ENCODE assay signal across 12 cellular contexts in genomic region chr9:89437772-89438171, GRCh38.
DNase-seq lines count a peak whose midpoint lies in the region; ATAC-seq and TF ChIP-seq lines count a peak whose summit lies in the region.
"Had no signal": no experiment of that assay in that cellular context is flagged by ENCODE, and none has a peak within 500 bp of the region (broad histone marks: within the 10 kb centered on the region; RNA-seq: fewer than 3 reads in every experiment).

No MANE protein-coding gene starts in this region.

- DNase-seq in activated T-cell treated with anti-CD3 and anti-CD28 coated beads, Interleukin-2, amount 50 U/mL, for 24 hours: no peak
- DNase-seq in activated T-cell treated with anti-CD3 and anti-CD28 coated beads for 4 hours (no peak), activated B cell treated with CpG ODN at 0.5 μM for 24 hours (no peak), cerebellum (ENCODE audit: low spot score) (no peak)
- no peak for DNase-seq in stimulated activated CD4-positive, alpha-beta T cell treated with anti-CD3 and anti-CD28 coated beads, Interleukin-2, amount 100 ng/mL, for 48 hours
- DNase-seq: cortex of kidney, GOT3, SJCRH30, uterus had no signal

- H3K27ac Mint-ChIP-seq in activated T-cell treated with anti-CD3 and anti-CD28 coated beads, Interleukin-2, amount 50 U/mL, for 24 hours: peak overlapping the region; percentile 92
- peak overlapping the region; percentile 66 for H3K27ac Mint-ChIP-seq in activated B cell treated with CpG ODN at 0.5 μM for 24 hours

- H3K36me3 ChIP-seq in iPS-20b (ENCODE audit: insufficient read depth, low read depth, low read length): no peaks in the 10 kb centered on the region
- H3K36me3 ChIP-seq: SJCRH30, uterus had no signal

- H3K27me3 Mint-ChIP-seq in activated T-cell treated with anti-CD3 and anti-CD28 coated beads, Interleukin-2, amount 50 U/mL, for 24 hours: no peaks in the 10 kb centered on the region
- no peaks in the 10 kb centered on the region for H3K27me3 Mint-ChIP-seq in activated B cell treated with CpG ODN at 0.5 μM for 24 hours

- CTCF ChIA-PET in activated B cell treated with CpG ODN at 0.5 μM for 24 hours (lab: Charles Lee): no interaction called here

- 0 out of 2 replicates have a peak overlapping the region, but pooled peaks have one; percentile 71 for H3K9ac ChIP-seq in iPS-20b (ENCODE audit: low read depth, low read length)

- H3K27me3 ChIP-seq in iPS-20b (ENCODE audit: insufficient read depth, low read length): no peaks in the 10 kb centered on the region
- H3K27me3 ChIP-seq: uterus had no signal

- H3K4me1 ChIP-seq in iPS-20b (ENCODE audit: insufficient read depth, low read length): peaks cover 37% of the 10 kb centered on the region; the same call in 1 of the 2 replicates
- H3K4me1 ChIP-seq: SJCRH30, uterus had no signal

- H3K27ac ChIP-seq in iPS-20b (ENCODE audit: low read length) (peak overlapping the region; percentile 47), temporal lobe (ENCODE audit: low read depth, low read length) (peak overlapping the region; percentile 96)
- H3K27ac ChIP-seq: SJCRH30, uterus had no signal

- intact Hi-C loops in activated B cell treated with CpG ODN at 0.5 μM for 24 hours (cut with micrococcal nuclease): no loop called here

- peaks cover 98% of the 10 kb centered on the region for H3K36me3 Mint-ChIP-seq in activated T-cell treated with anti-CD3 and anti-CD28 coated beads, Interleukin-2, amount 50 U/mL, for 24 hours (ENCODE audit: low read depth)
- peaks cover 3% of the 10 kb centered on the region for H3K36me3 Mint-ChIP-seq in activated B cell treated with CpG ODN at 0.5 μM for 24 hours (ENCODE audit: low read depth)

- no peaks in the 10 kb centered on the region for H3K9me3 Mint-ChIP-seq in activated T-cell treated with anti-CD3 and anti-CD28 coated beads, Interleukin-2, amount 50 U/mL, for 24 hours
- no peaks in the 10 kb centered on the region for H3K9me3 Mint-ChIP-seq in activated B cell treated with CpG ODN at 0.5 μM for 24 hours

- no peak for TF ChIP-seq CTCF in activated B cell treated with CpG ODN at 0.5 μM for 24 hours (IDR thresholded peaks at IDR 0.05)

- H3K9me3 ChIP-seq in iPS-20b (ENCODE audit: insufficient read depth, low read depth, low read length): no peaks in the 10 kb centered on the region
- H3K9me3 ChIP-seq: SJCRH30, uterus had no signal

- peaks cover 96% of the 10 kb centered on the region for H3K4me1 Mint-ChIP-seq in activated T-cell treated with anti-CD3 and anti-CD28 coated beads, Interleukin-2, amount 50 U/mL, for 24 hours (ENCODE audit: low read depth)
- H3K4me1 Mint-ChIP-seq in activated B cell treated with CpG ODN at 0.5 μM for 24 hours: peaks cover 92% of the 10 kb centered on the region

- no peak for ATAC-seq in activated B cell treated with CpG ODN at 0.5 μM for 24 hours (ENCODE audit: low read depth)
- ATAC-seq in HG03196 (IDR thresholded peaks at IDR 0.05; ENCODE audit: unreplicated experiment): no peak

- no peak overlapping the region for H3K4me3 ChIP-seq in iPS-20b (ENCODE audit: low read length)
- H3K4me3 ChIP-seq: SJCRH30, uterus had no signal

- peak overlapping the region; percentile 45 for H3K4me3 Mint-ChIP-seq in activated T-cell treated with anti-CD3 and anti-CD28 coated beads, Interleukin-2, amount 50 U/mL, for 24 hours
- H3K4me3 Mint-ChIP-seq in activated B cell treated with CpG ODN at 0.5 μM for 24 hours: peak overlapping the region; percentile 11

- POLR2A ChIA-PET in activated B cell treated with CpG ODN at 0.5 μM for 24 hours (lab: Charles Lee): interaction anchor here (0.7 kb wide), 1 partner anchor 1358 kb away, joined by 4 read pairs; no protein-coding TSS in a partner anchor
